In the genomic region with DNA sequence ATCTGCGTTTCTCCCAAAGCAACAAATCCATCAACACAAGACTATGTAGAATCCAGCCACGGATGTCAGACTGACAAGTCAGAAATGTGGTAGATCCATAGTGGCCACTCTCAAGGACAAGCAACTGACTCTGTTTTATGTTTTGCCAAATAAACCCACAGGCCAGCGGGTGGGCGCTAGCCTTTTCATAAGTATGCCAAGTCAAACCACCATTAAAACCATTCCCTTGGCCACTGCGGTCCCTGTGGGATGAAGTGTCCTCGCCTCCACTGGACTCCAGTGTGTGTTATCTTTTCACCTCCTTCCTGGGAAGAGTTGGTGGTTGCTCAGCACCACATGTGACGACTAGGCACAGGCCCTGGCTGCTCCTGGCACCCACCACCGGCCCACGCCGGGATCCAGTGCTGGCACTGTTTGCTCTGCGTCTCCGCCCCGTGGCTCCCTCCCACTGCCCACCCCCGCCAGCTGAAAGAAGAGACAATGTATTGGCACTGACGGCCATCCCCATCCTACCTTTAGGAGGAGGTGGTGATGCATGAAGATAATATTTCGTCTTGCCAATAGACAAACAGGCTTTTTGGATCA, we compare ENCODE assay signal across 36 cellular contexts.
"Had no signal": no experiment of that assay in that cellular context is flagged by ENCODE, and none has a peak within 500 bp of the region (broad histone marks: within the 10 kb centered on the region; RNA-seq: fewer than 3 reads in every experiment).

No MANE protein-coding gene starts in this region.

- H3K27me3 Mint-ChIP-seq: activated CD4-positive, alpha-beta memory T cell treated with anti-CD3 and anti-CD28 coated beads, Interleukin-2, amount 10 ng/mL, durations not matched to agents 7 days and 5 days; activated CD8-positive, alpha-beta memory T cell treated with anti-CD3 and anti-CD28 coated beads, Interleukin-2, amount 10 ng/mL, durations not matched to agents 7 days and 5 days; activated naive CD4-positive, alpha-beta T cell treated with anti-CD3 and anti-CD28 coated beads, Interleukin-2, amount 10 ng/mL, durations not matched to agents 7 days and 5 days; activated naive CD8-positive, alpha-beta T cell; activated naive CD8-positive, alpha-beta T cell treated with anti-CD3 and anti-CD28 coated beads, Interleukin-2, amount 50 U/mL, for 24 hours had no signal

- H3K9me3 Mint-ChIP-seq: activated CD4-positive, alpha-beta memory T cell treated with anti-CD3 and anti-CD28 coated beads, Interleukin-2, amount 10 ng/mL, durations not matched to agents 7 days and 5 days; activated naive CD4-positive, alpha-beta T cell treated with anti-CD3 and anti-CD28 coated beads, Interleukin-2, amount 10 ng/mL, durations not matched to agents 7 days and 5 days; activated naive CD8-positive, alpha-beta T cell treated with anti-CD3 and anti-CD28 coated beads, Interleukin-2, amount 50 U/mL, for 24 hours had no signal

- ATAC-seq: activated CD8-positive, alpha-beta memory T cell treated with anti-CD3 and anti-CD28 coated beads, Interleukin-2, amount 10 ng/mL, durations not matched to agents 7 days and 5 days; activated naive CD8-positive, alpha-beta T cell treated with anti-CD3 and anti-CD28 coated beads, Interleukin-2, amount 50 U/mL, for 24 hours; body of pancreas; Right ventricle myocardium inferior; SK-N-SH treated with all-trans-retinoic acid at 6 μM for 48 hours had no signal

- H3K4me1 Mint-ChIP-seq: activated CD4-positive, alpha-beta memory T cell treated with anti-CD3 and anti-CD28 coated beads, Interleukin-2, amount 10 ng/mL, durations not matched to agents 7 days and 5 days; activated CD8-positive, alpha-beta memory T cell treated with anti-CD3 and anti-CD28 coated beads, Interleukin-2, amount 10 ng/mL, durations not matched to agents 7 days and 5 days; activated naive CD4-positive, alpha-beta T cell treated with anti-CD3 and anti-CD28 coated beads, Interleukin-2, amount 10 ng/mL, durations not matched to agents 7 days and 5 days; activated naive CD8-positive, alpha-beta T cell treated with anti-CD3 and anti-CD28 coated beads, Interleukin-2, amount 50 U/mL, for 24 hours had no signal

- H3K4me3 ChIP-seq: body of pancreas, breast epithelium, PC-9 had no signal

- H3K27me3 ChIP-seq: body of pancreas, breast epithelium had no signal

- H3K27ac ChIP-seq: body of pancreas, breast epithelium, PC-9, RWPE1, VCaP had no signal

- DNase-seq: activated CD4-positive, alpha-beta memory T cell treated with anti-CD3 and anti-CD28 coated beads, Interleukin-2, amount 10 ng/mL, durations not matched to agents 7 days and 5 days; activated CD4-positive, alpha-beta T cell treated with anti-CD3 and anti-CD28 coated beads for 1 hour; activated CD4-positive, alpha-beta T cell treated with anti-CD3 and anti-CD28 coated beads for 48 hours; activated CD4-positive, CD25-positive, alpha-beta regulatory T cell; activated CD8-positive, alpha-beta memory T cell treated with anti-CD3 and anti-CD28 coated beads for 24 hours; activated CD8-positive, alpha-beta memory T cell treated with anti-CD3 and anti-CD28 coated beads, Interleukin-2, amount 10 ng/mL, durations not matched to agents 7 days and 5 days; activated CD8-positive, alpha-beta memory T cell treated with anti-CD3 and anti-CD28 coated beads, Interleukin-2, amount 50 U/mL, for 48 hours; activated effector memory CD4-positive, alpha-beta T cell treated with Interleukin-2 at 50 U/mL for 16 hours; activated naive CD4-positive, alpha-beta T cell treated with anti-CD3 and anti-CD28 coated beads, Interleukin-2, amount 10 ng/mL, durations not matched to agents 7 days and 5 days; activated naive CD8-positive, alpha-beta T cell treated with anti-CD3 and anti-CD28 coated beads, Interleukin-2, amount 50 U/mL, for 24 hours; activated T-cell treated with anti-CD3 and anti-CD28 coated beads, Interleukin-2, amount 50 U/mL, for 48 hours; anterior cingulate cortex; body of pancreas; Karpas-422; KBM-7; NCI-H1105; NCI-H1417 treated with DMSO at 0.1 percent for 48 hours; NCI-H1694; NCI-H1930; NCI-H2081 treated with DMSO at 0.1 percent for 48 hours; NCI-H345; NCI-H510A; NCI-H526; NCI-H748 treated with DMSO at 0.1 percent for 48 hours; PC-9; SIG-M5; T-helper 1 cell; T-helper 2 cell; T-helper 9 cell had no signal

- H3K36me3 Mint-ChIP-seq: activated CD8-positive, alpha-beta memory T cell treated with anti-CD3 and anti-CD28 coated beads, Interleukin-2, amount 10 ng/mL, durations not matched to agents 7 days and 5 days; activated naive CD4-positive, alpha-beta T cell treated with anti-CD3 and anti-CD28 coated beads, Interleukin-2, amount 10 ng/mL, durations not matched to agents 7 days and 5 days had no signal

- H3K27ac Mint-ChIP-seq: activated CD4-positive, alpha-beta memory T cell treated with anti-CD3 and anti-CD28 coated beads, Interleukin-2, amount 10 ng/mL, durations not matched to agents 7 days and 5 days; activated CD8-positive, alpha-beta memory T cell treated with anti-CD3 and anti-CD28 coated beads, Interleukin-2, amount 10 ng/mL, durations not matched to agents 7 days and 5 days; activated naive CD4-positive, alpha-beta T cell treated with anti-CD3 and anti-CD28 coated beads, Interleukin-2, amount 10 ng/mL, durations not matched to agents 7 days and 5 days; activated naive CD8-positive, alpha-beta T cell; activated naive CD8-positive, alpha-beta T cell treated with anti-CD3 and anti-CD28 coated beads, Interleukin-2, amount 50 U/mL, for 24 hours had no signal

- H3K36me3 ChIP-seq: breast epithelium had no signal

- H3K4me3 Mint-ChIP-seq: activated CD4-positive, alpha-beta memory T cell treated with anti-CD3 and anti-CD28 coated beads, Interleukin-2, amount 10 ng/mL, durations not matched to agents 7 days and 5 days; activated CD8-positive, alpha-beta memory T cell treated with anti-CD3 and anti-CD28 coated beads, Interleukin-2, amount 10 ng/mL, durations not matched to agents 7 days and 5 days; activated naive CD4-positive, alpha-beta T cell treated with anti-CD3 and anti-CD28 coated beads, Interleukin-2, amount 10 ng/mL, durations not matched to agents 7 days and 5 days; activated naive CD8-positive, alpha-beta T cell; activated naive CD8-positive, alpha-beta T cell treated with anti-CD3 and anti-CD28 coated beads, Interleukin-2, amount 50 U/mL, for 24 hours had no signal

- H3K4me2 ChIP-seq: PC-9 had no signal

- FAIRE-seq: RCC 7860 had no signal

- H3K9me3 ChIP-seq: body of pancreas, breast epithelium had no signal

- H3K4me1 ChIP-seq: breast epithelium had no signal
